18 cellular contexts compared by ENCODE assay signal in genomic region chr3:141959531-141959920, GRCh38.
DNase-seq lines count a peak whose midpoint lies in the region; ATAC-seq, FAIRE-seq and TF ChIP-seq lines count a peak whose summit lies in the region.
"Had no signal": no experiment of that assay in that cellular context is flagged by ENCODE, and none has a peak within 500 bp of the region (broad histone marks: within the 10 kb centered on the region; RNA-seq: fewer than 3 reads in every experiment).

No MANE protein-coding gene starts in this region.

- no peaks in the 10 kb centered on the region for H4K20me1 ChIP-seq in keratinocyte (ENCODE audit: control insufficient read depth, extremely low read depth, insufficient read depth, low read length)

- H3K9me3 ChIP-seq in adrenal gland (replicated peaks in 1 of 3) (no peaks in the 10 kb centered on the region), keratinocyte (ENCODE audit: control insufficient read depth, low read depth, low read length) (no peaks in the 10 kb centered on the region)
- H3K9me3 ChIP-seq: upper lobe of left lung had no signal

- H3K4me3 ChIP-seq in adrenal gland (no peak overlapping the region), keratinocyte (ENCODE audit: control insufficient read depth in 2 of 3, extremely low read depth in 1 of 3, insufficient read depth in 2 of 3, low read depth in 1 of 3, low read length in 3 of 3) (peak overlapping the region in 1 of 3 experiments; percentile 31), skeletal muscle cell (ENCODE audit: low read depth, low read length) (no peak overlapping the region)
- H3K4me3 ChIP-seq: cardiac muscle cell, upper lobe of left lung had no signal

- H3K27ac Mint-ChIP-seq in HFFc6, result peak overlapping the region; percentile 92
- H3K27ac Mint-ChIP-seq: activated naive CD4-positive, alpha-beta T cell treated with anti-CD3 and anti-CD28 coated beads, Interleukin-2, amount 10 ng/mL, durations not matched to agents 7 days and 5 days; effector memory CD8-positive, alpha-beta T cell; T-helper 1 cell treated with Interleukin-12 subunit alpha and Interleukin-12 subunit beta and Interleukin-4 antibody, amounts not matched to agents 30 μg/mL and 1 μg/mL, for 36 hours had no signal

- 90 to 98% (median 93%) methylated on average over 4 of the region's 4 CpGs for WGBS in adrenal gland, 4 donors

- H3K27me3 ChIP-seq in adrenal gland, result no peaks in the 10 kb centered on the region
- H3K27me3 ChIP-seq in keratinocyte (ENCODE audit: control insufficient read depth, extremely low read depth, insufficient read depth, low read length), result no peaks in the 10 kb centered on the region
- H3K27me3 ChIP-seq: cardiac muscle cell, upper lobe of left lung had no signal

- H3K4me3 Mint-ChIP-seq in HFFc6, result peak overlapping the region; percentile 73; the same call in 1 of the 2 replicates
- H3K4me3 Mint-ChIP-seq: activated naive CD4-positive, alpha-beta T cell treated with anti-CD3 and anti-CD28 coated beads, Interleukin-2, amount 10 ng/mL, durations not matched to agents 7 days and 5 days; effector memory CD8-positive, alpha-beta T cell; T-helper 1 cell treated with Interleukin-12 subunit alpha and Interleukin-12 subunit beta and Interleukin-4 antibody, amounts not matched to agents 30 μg/mL and 1 μg/mL, for 36 hours had no signal

- no peaks in the 10 kb centered on the region; the same call in 1 of the 2 replicates for H3K27me3 Mint-ChIP-seq in HFFc6 (ENCODE audit: insufficient read depth)
- H3K27me3 Mint-ChIP-seq: activated naive CD4-positive, alpha-beta T cell treated with anti-CD3 and anti-CD28 coated beads, Interleukin-2, amount 10 ng/mL, durations not matched to agents 7 days and 5 days; effector memory CD8-positive, alpha-beta T cell had no signal

- peaks cover 7% of the 10 kb centered on the region for H3K36me3 Mint-ChIP-seq in HFFc6 (ENCODE audit: low read depth)

- H3K79me2 ChIP-seq in keratinocyte (ENCODE audit: control insufficient read depth, insufficient read depth, low read length), result no peaks in the 10 kb centered on the region

- TF ChIP-seq CTCF in HFFc6 (IDR thresholded peaks at IDR 0.05) (no peak), adrenal gland (IDR thresholded peaks at IDR 0.05) (no peak), keratinocyte (optimal IDR thresholded peaks at IDR 0.05 in 1 of 3, IDR thresholded peaks at IDR 0.05 in 1 of 3, conservative IDR thresholded peaks at IDR 0.05 in 1 of 3; ENCODE audit: extremely low read depth in 1 of 3, insufficient read depth in 2 of 3, low read length in 3 of 3) (no peak)

- peak; percentile 5 for FAIRE-seq in keratinocyte (lab: Jason Lieb, UNC)

- H2AFZ ChIP-seq in keratinocyte (ENCODE audit: control insufficient read depth, low read length), result no peak overlapping the region

- H3K4me1 Mint-ChIP-seq in HFFc6 (ENCODE audit: low read depth), result peaks cover 43% of the 10 kb centered on the region

- peaks cover 0 to 6% of the 10 kb centered on the region in 2 donors for H3K36me3 ChIP-seq in adrenal gland (replicated peaks in 1 of 2)
- peaks cover 4 to 10% of the 10 kb centered on the region in 2 experiments for H3K36me3 ChIP-seq in keratinocyte (ENCODE audit: control insufficient read depth in 2 of 2, extremely low read depth in 1 of 2, insufficient read depth in 2 of 2, low read length in 2 of 2)

- no peaks in the 10 kb centered on the region for H3K9me1 ChIP-seq in keratinocyte (ENCODE audit: control insufficient read depth, extremely low read depth, insufficient read depth, low read length)

- no peaks in the 10 kb centered on the region for H3K9me3 Mint-ChIP-seq in HFFc6
- H3K9me3 Mint-ChIP-seq: activated naive CD4-positive, alpha-beta T cell treated with anti-CD3 and anti-CD28 coated beads, Interleukin-2, amount 10 ng/mL, durations not matched to agents 7 days and 5 days; effector memory CD8-positive, alpha-beta T cell; T-helper 1 cell treated with Interleukin-12 subunit alpha and Interleukin-12 subunit beta and Interleukin-4 antibody, amounts not matched to agents 30 μg/mL and 1 μg/mL, for 36 hours had no signal

- H3K4me2 ChIP-seq in keratinocyte (ENCODE audit: control insufficient read depth, extremely low read depth, insufficient read depth, low read depth, low read length), result peak overlapping the region; percentile 45
- H3K4me2 ChIP-seq: KMS-11 had no signal

- peak overlapping the region in 4 of 5 donors; percentile 7 to 70 (median 46) for H3K27ac ChIP-seq in adrenal gland
- peak overlapping the region; percentile 89 for H3K27ac ChIP-seq in keratinocyte (ENCODE audit: control insufficient read depth, insufficient read depth, low read length)
- H3K27ac ChIP-seq: cardiac muscle cell, KMS-11 had no signal

- dilution Hi-C loops in keratinocyte (cut with MboI; ENCODE audit: extremely low pct_ligation_motif_present, low sequenced_read_pairs), result no loop called here

- no peak for TF ChIP-seq POLR2A in adrenal gland (IDR thresholded peaks at IDR 0.05)

- H3K4me1 ChIP-seq in adrenal gland (replicated peaks in 1 of 2), result peaks cover 12 to 21% of the 10 kb centered on the region in 2 donors
- H3K4me1 ChIP-seq in keratinocyte (ENCODE audit: control insufficient read depth, extremely low read depth, insufficient read depth, low read length), result peaks cover 35% of the 10 kb centered on the region
- H3K4me1 ChIP-seq: upper lobe of left lung had no signal

- peak overlapping the region; percentile 10 for H3K9ac ChIP-seq in keratinocyte (ENCODE audit: control insufficient read depth, extremely low read depth, insufficient read depth, low read length)
- H3K9ac ChIP-seq: KMS-11 had no signal

- no peak for ATAC-seq in HG02759 (IDR thresholded peaks at IDR 0.05; ENCODE audit: unreplicated experiment)
- ATAC-seq: effector memory CD8-positive, alpha-beta T cell had no signal

- intact Hi-C loops in adrenal gland (cut with DNase I), result no loop called here

- DNase-seq in HFFc6, result no peak
- peak in 1 of 7 donors; percentile 17 for DNase-seq in adrenal gland
- DNase-seq in keratinocyte (ENCODE audit: low read depth, low spot score), result no peak
- peak; percentile 4 for DNase-seq in skeletal muscle cell (ENCODE audit: low read depth)
- DNase-seq in NCI-H187 treated with DMSO at 0.1 percent for 48 hours (lab: John Stamatoyannopoulos, UW), result no peak
- DNase-seq in NCI-H1694 (lab: John Stamatoyannopoulos, UW), result no peak
- DNase-seq in AG08395 (ENCODE audit: low spot score), result no peak
- DNase-seq: activated CD4-positive, alpha-beta T cell treated with anti-CD3 and anti-CD28 coated beads for 4 hours; activated naive CD4-positive, alpha-beta T cell treated with anti-CD3 and anti-CD28 coated beads, Interleukin-2, amount 10 ng/mL, durations not matched to agents 7 days and 5 days; effector memory CD8-positive, alpha-beta T cell; NCI-H1436; NCI-H526; stimulated activated CD4-positive, alpha-beta T cell treated with anti-CD3 and anti-CD28 coated beads, Interleukin-1b, Interleukin-23, amount 100 ng/mL, for 48 hours; upper lobe of left lung had no signal
